9 cellular contexts compared by ENCODE assay signal in the genomic region with DNA sequence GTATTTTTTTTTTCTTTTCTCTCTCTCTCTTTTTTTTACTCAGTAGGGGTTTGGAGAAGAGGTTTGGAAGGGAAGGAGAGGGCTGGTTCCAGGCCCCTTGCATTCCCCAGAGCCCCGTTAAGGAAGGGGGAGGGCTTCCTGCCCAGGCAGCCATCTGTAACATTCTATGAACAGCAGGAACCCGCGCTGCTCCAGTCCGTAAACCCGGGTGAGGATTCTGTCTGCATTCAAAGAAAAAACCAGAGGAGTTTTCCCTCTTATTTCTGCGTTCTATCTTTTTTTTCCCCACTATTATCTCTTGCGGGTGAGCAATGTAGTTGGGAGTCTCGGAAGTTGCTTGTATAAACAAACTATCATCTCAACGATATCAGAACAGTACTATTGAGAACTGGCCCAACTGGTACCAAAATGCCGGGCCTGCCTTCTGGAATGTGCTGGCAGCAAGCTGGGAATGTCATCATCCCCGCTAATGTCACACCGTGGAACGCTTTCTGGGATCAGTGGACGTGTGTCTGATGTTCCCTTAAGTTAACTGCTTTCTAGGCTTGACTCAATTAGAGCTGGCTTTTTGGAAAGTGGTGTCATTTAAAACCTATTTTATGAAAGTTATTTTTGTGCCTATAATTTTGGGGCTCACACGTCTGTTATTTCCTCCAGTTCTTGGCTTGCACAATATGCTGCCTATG.
DNase-seq lines count a peak whose midpoint lies in the region; ATAC-seq and TF ChIP-seq lines count a peak whose summit lies in the region.
"Had no signal": no experiment of that assay in that cellular context is flagged by ENCODE, and none has a peak within 500 bp of the region (broad histone marks: within the 10 kb centered on the region; RNA-seq: fewer than 3 reads in every experiment).

No MANE protein-coding gene starts in this region.

- H3K36me3 ChIP-seq in gastroesophageal sphincter: no peaks in the 10 kb centered on the region

- TF ChIP-seq CTCF in gastroesophageal sphincter (IDR thresholded peaks at IDR 0.05) (no peak), neural crest cell (conservative IDR thresholded peaks at IDR 0.05) (no peak), GM13977 (IDR thresholded peaks at IDR 0.05; ENCODE audit: extremely low read depth, insufficient read depth, missing control alignments) (no peak)

- H3K9me3 ChIP-seq in gastroesophageal sphincter: no peaks in the 10 kb centered on the region

- H3K27ac Mint-ChIP-seq in neural crest cell (ENCODE audit: unreplicated experiment): peak overlapping the region; percentile 84
- H3K27ac Mint-ChIP-seq: activated naive CD8-positive, alpha-beta T cell treated with anti-CD3 and anti-CD28 coated beads, Interleukin-2, amount 10 ng/mL, durations not matched to agents 7 days and 5 days had no signal

- H3K4me3 Mint-ChIP-seq in neural crest cell: peak overlapping the region; percentile 80
- H3K4me3 Mint-ChIP-seq: activated naive CD8-positive, alpha-beta T cell treated with anti-CD3 and anti-CD28 coated beads, Interleukin-2, amount 10 ng/mL, durations not matched to agents 7 days and 5 days had no signal

- peaks cover 0 to 19% (median 4%) of the 10 kb centered on the region in 3 donors for H3K4me1 ChIP-seq in gastroesophageal sphincter

- peak; percentile 45 for DNase-seq in AG08395 (ENCODE audit: low spot score)
- DNase-seq in NCI-H2171 treated with DMSO at 0.1 percent for 48 hours (lab: John Stamatoyannopoulos, UW): peak; percentile 96
- peak; percentile 3 for DNase-seq in neural crest cell (ENCODE audit: low read depth, low spot score)
- DNase-seq in GM13977 (ENCODE audit: low spot score): no peak
- DNase-seq: activated naive CD8-positive, alpha-beta T cell treated with anti-CD3 and anti-CD28 coated beads, Interleukin-2, amount 10 ng/mL, durations not matched to agents 7 days and 5 days had no signal

- no peaks in the 10 kb centered on the region for H3K27me3 ChIP-seq in gastroesophageal sphincter

- no peak for TF ChIP-seq EP300 in gastroesophageal sphincter (IDR thresholded peaks at IDR 0.05)

- H3K9me3 Mint-ChIP-seq in neural crest cell: no peaks in the 10 kb centered on the region
- H3K9me3 Mint-ChIP-seq: activated naive CD8-positive, alpha-beta T cell treated with anti-CD3 and anti-CD28 coated beads, Interleukin-2, amount 10 ng/mL, durations not matched to agents 7 days and 5 days had no signal

- no peaks in the 10 kb centered on the region for H3K27me3 Mint-ChIP-seq in neural crest cell (ENCODE audit: low read depth)
- H3K27me3 Mint-ChIP-seq: activated naive CD8-positive, alpha-beta T cell treated with anti-CD3 and anti-CD28 coated beads, Interleukin-2, amount 10 ng/mL, durations not matched to agents 7 days and 5 days had no signal

- peak overlapping the region; percentile 38 to 46 for H3K4me3 ChIP-seq in gastroesophageal sphincter

- H3K27ac ChIP-seq in gastroesophageal sphincter: peak overlapping the region; percentile 70 to 84 (median 80)

- WGBS in gastroesophageal sphincter (ENCODE audit: low coverage in 1 of 2), 2 donors: 5 to 12% methylated on average over 12 to 15 of the region's 15 CpGs

- in situ Hi-C loops in GM13977 (cut with MboI; ENCODE audit: low pct_unique_long_range_greater_than_20kb, low sequenced_read_pairs, unreplicated experiment): no loop called here

- H3K36me3 Mint-ChIP-seq in neural crest cell (ENCODE audit: low read depth): no peaks in the 10 kb centered on the region
- H3K36me3 Mint-ChIP-seq: activated naive CD8-positive, alpha-beta T cell treated with anti-CD3 and anti-CD28 coated beads, Interleukin-2, amount 10 ng/mL, durations not matched to agents 7 days and 5 days had no signal

- peak; percentile 80 for ATAC-seq in gastroesophageal sphincter
- no peak for ATAC-seq in GM19467 (IDR thresholded peaks at IDR 0.05; ENCODE audit: unreplicated experiment)
- no peak for ATAC-seq in GM18505 (IDR thresholded peaks at IDR 0.05; ENCODE audit: unreplicated experiment)
- no peak for ATAC-seq in GM18868 (IDR thresholded peaks at IDR 0.05; ENCODE audit: unreplicated experiment)

- TF ChIP-seq POLR2A in gastroesophageal sphincter (IDR thresholded peaks at IDR 0.05) (no peak), GM18505 (IDR thresholded peaks at IDR 0.05; ENCODE audit: borderline replicate concordance, extremely low read depth, insufficient read depth, insufficient read length) (no peak)

- H3K4me1 Mint-ChIP-seq in neural crest cell: peaks cover 17% of the 10 kb centered on the region
- H3K4me1 Mint-ChIP-seq: activated naive CD8-positive, alpha-beta T cell treated with anti-CD3 and anti-CD28 coated beads, Interleukin-2, amount 10 ng/mL, durations not matched to agents 7 days and 5 days had no signal
